13 cellular contexts compared by ENCODE assay signal in the genomic region with DNA sequence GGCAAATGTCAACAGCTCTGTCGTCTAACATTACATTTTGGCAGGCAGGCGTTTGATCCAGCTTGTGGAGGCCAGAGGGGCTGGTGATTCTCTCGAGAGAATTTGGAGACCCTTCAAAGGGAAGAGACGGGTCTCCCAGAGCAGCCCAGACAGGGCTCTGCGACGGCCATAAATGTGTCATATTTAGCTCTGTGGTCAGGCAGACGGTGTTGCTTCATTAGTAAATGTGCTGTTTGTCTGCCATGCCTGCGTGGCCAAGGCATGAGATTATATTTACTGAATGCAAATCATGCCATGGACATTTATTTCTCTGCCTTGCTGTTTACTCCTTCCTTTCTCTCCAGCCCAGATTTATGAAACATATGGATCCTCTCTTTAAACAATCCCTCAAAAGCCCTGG.
DNase-seq lines count a peak whose midpoint lies in the region; ATAC-seq and TF ChIP-seq lines count a peak whose summit lies in the region.
"Had no signal": no experiment of that assay in that cellular context is flagged by ENCODE, and none has a peak within 500 bp of the region (broad histone marks: within the 10 kb centered on the region; RNA-seq: fewer than 3 reads in every experiment).

No MANE protein-coding gene starts in this region.

- H3K9me3 ChIP-seq in right atrium auricular region = no peaks in the 10 kb centered on the region
- H3K9me3 ChIP-seq: SK-N-SH had no signal

- H3K4me1 ChIP-seq in right atrium auricular region = peaks cover 0 to 27% of the 10 kb centered on the region in 2 donors

- TF ChIP-seq CTCF in right atrium auricular region (IDR thresholded peaks at IDR 0.05) (no peak), VCaP (conservative IDR thresholded peaks at IDR 0.05) (no peak)

- H3K36me3 ChIP-seq in right atrium auricular region = no peaks in the 10 kb centered on the region

- ATAC-seq in Right ventricle myocardium inferior (no peak), GM18867 (IDR thresholded peaks at IDR 0.05; ENCODE audit: unreplicated experiment) (no peak)

- intact Hi-C loops in Right ventricle myocardium inferior (cut with DNase I) = no loop called here

- H3K4me3 ChIP-seq in right atrium auricular region = no peak overlapping the region

- no peak for DNase-seq in right atrium auricular region (ENCODE audit: low spot score)
- DNase-seq in Right ventricle myocardium inferior (ENCODE audit: missing footprints) = no peak
- peak; percentile 32 for DNase-seq in myocyte (ENCODE audit: low read depth)
- DNase-seq in EL = no peak
- DNase-seq in activated CD4-positive, alpha-beta T cell treated with anti-CD3 and anti-CD28 coated beads, Interleukin-2, amount 50 U/mL, for 4 hours = no peak
- DNase-seq: H9, Karpas-422, MM.1S, NCI-H2081 treated with DMSO at 0.1 percent for 48 hours, NCI-H226 had no signal

- H3K27me3 ChIP-seq in right atrium auricular region = no peaks in the 10 kb centered on the region

- peak overlapping the region; percentile 35 to 54 for H3K27ac ChIP-seq in right atrium auricular region
- peak overlapping the region; percentile 21; the same call in 1 of the 2 replicates for H3K27ac ChIP-seq in VCaP
